Comparison of ENCODE assay signal across 7 cellular contexts in genomic region chr10:64810046-64810445, GRCh38.
DNase-seq lines count a peak whose midpoint lies in the region; ATAC-seq and TF ChIP-seq lines count a peak whose summit lies in the region.
"Not testable (repeated sequence)": the region's sequence is repeated elsewhere in the genome, so short reads cannot be mapped to it uniquely, and the experiment has no call there.

No MANE protein-coding gene starts in this region.

- not testable (repeated sequence) for H3K27me3 Mint-ChIP-seq in GM23338 (ENCODE audit: insufficient read depth, low read depth, poor library complexity)

- H2AFZ ChIP-seq in GM23338, result peak overlapping the region; percentile 80
- H2AFZ ChIP-seq in neuronal stem cell (ENCODE audit: low read length), result peak overlapping the region; percentile 83

- H4K91ac ChIP-seq in neuronal stem cell (ENCODE audit: low read depth, low read length, poor library complexity), result not testable (repeated sequence)

- H3K79me1 ChIP-seq in neuronal stem cell (ENCODE audit: low read depth, low read length), result not testable (repeated sequence)

- H2BK5ac ChIP-seq in neuronal stem cell (ENCODE audit: low read length), result not testable (repeated sequence)

- H2BK120ac ChIP-seq in neuronal stem cell (ENCODE audit: low read depth, low read length), result not testable (repeated sequence)

- H3K4ac ChIP-seq in neuronal stem cell (ENCODE audit: low read length), result not testable (repeated sequence)

- H2BK15ac ChIP-seq in neuronal stem cell (ENCODE audit: low read length), result not testable (repeated sequence)

- H3K9me3 ChIP-seq in SJCRH30 (replicated peaks); neuronal stem cell (replicated peaks in 1 of 2; ENCODE audit: control insufficient read depth in 2 of 2, insufficient read depth in 1 of 2, low read depth in 1 of 2, low read length in 2 of 2): not testable (repeated sequence)

- no CpG with 5 or more reads among the region's 4 CpGs for WGBS in neuronal stem cell (ENCODE audit: extremely low coverage in 2 of 2, insufficient read length in 2 of 2, insufficient replicate concordance in 1 of 2), 2 donors

- H3F3A ChIP-seq in GM23338 (replicated peaks; ENCODE audit: low read depth), result not testable (repeated sequence)

- H3K36me3 Mint-ChIP-seq in GM23338 (ENCODE audit: low read depth), result not testable (repeated sequence)

- H4K20me1 ChIP-seq in GM23338 (replicated peaks; ENCODE audit: insufficient read depth), result not testable (repeated sequence)

- not testable (repeated sequence) for H3K4me3 ChIP-seq in GM23338; SJCRH30; epithelial cell of proximal tubule (ENCODE audit: low read depth, low read length); neuronal stem cell (ENCODE audit: low read length in 2 of 2)

- H2AK5ac ChIP-seq in neuronal stem cell (ENCODE audit: low read depth, low read length), result not testable (repeated sequence)

- DNase-seq in GM23338 (ENCODE audit: low spot score) (peak; percentile 45), LoVo (ENCODE audit: low spot score) (peak; percentile 7), SJCRH30 (peak; percentile 9 to 24), brain pericyte (ENCODE audit: low read depth, low spot score) (peak; percentile 8), epithelial cell of proximal tubule (ENCODE audit: low read depth) (peak; percentile 37), kidney glomerular epithelial cell (lab: John Stamatoyannopoulos, UW) (peak; percentile 40)
- not testable (repeated sequence) for DNase-seq in neuronal stem cell (ENCODE audit: low spot score)

- not testable (repeated sequence) for H3K9me3 Mint-ChIP-seq in GM23338

- H3K4me1 Mint-ChIP-seq in GM23338, result not testable (repeated sequence)

- H3K14ac ChIP-seq in neuronal stem cell (ENCODE audit: low read length), result not testable (repeated sequence)

- H3K79me2 ChIP-seq in GM23338 (replicated peaks; ENCODE audit: insufficient read depth), result not testable (repeated sequence)

- peaks cover 15% of the 10 kb centered on the region for H3K9me2 ChIP-seq in GM23338 (ENCODE audit: insufficient read depth)

- H3K4me3 Mint-ChIP-seq in GM23338, result not testable (repeated sequence)

- not testable (repeated sequence) for TF ChIP-seq CTCF in GM23338 (conservative IDR thresholded peaks at IDR 0.05; ENCODE audit: low read depth in 2 of 2); epithelial cell of proximal tubule (conservative IDR thresholded peaks at IDR 0.05; ENCODE audit: low read depth, low read length)

- H3K18ac ChIP-seq in neuronal stem cell (ENCODE audit: low read length), result not testable (repeated sequence)

- H4K8ac ChIP-seq in neuronal stem cell (ENCODE audit: low read depth, low read length), result not testable (repeated sequence)

- not testable (repeated sequence) for H3K23ac ChIP-seq in neuronal stem cell (ENCODE audit: low read depth, low read length, poor library complexity)

- not testable (repeated sequence) for H3K27me3 ChIP-seq in GM23338 (ENCODE audit: insufficient read depth); SJCRH30; neuronal stem cell (ENCODE audit: control insufficient read depth in 3 of 3, insufficient read depth in 3 of 3, low read depth in 1 of 3, low read length in 3 of 3)

- not testable (repeated sequence) for H2BK12ac ChIP-seq in neuronal stem cell (ENCODE audit: low read length)

- H3K9ac ChIP-seq in neuronal stem cell (ENCODE audit: low read depth, low read length, poor library complexity), result not testable (repeated sequence)

- ATAC-seq in GM23338, result not testable (repeated sequence)

- not testable (repeated sequence) for H3K4me2 ChIP-seq in GM23338; neuronal stem cell (ENCODE audit: insufficient read depth, low read length, poor library complexity, severe bottlenecking)

- H3K27ac ChIP-seq in GM23338 (ENCODE audit: low read depth); SJCRH30; neuronal stem cell (replicated peaks; ENCODE audit: low read length): not testable (repeated sequence)

- H3K27ac Mint-ChIP-seq in GM23338, result not testable (repeated sequence)

- H3K4me1 ChIP-seq in GM23338 (ENCODE audit: insufficient read depth); SJCRH30; neuronal stem cell (ENCODE audit: control insufficient read depth in 2 of 2, insufficient read depth in 1 of 2, low read depth in 1 of 2, low read length in 2 of 2): not testable (repeated sequence)

- not testable (repeated sequence) for H3K36me3 ChIP-seq in GM23338 (ENCODE audit: insufficient read depth); SJCRH30; neuronal stem cell (replicated peaks in 1 of 2; ENCODE audit: control insufficient read depth in 2 of 2, insufficient read depth in 2 of 2, low read length in 2 of 2)
